Comparison of ENCODE assay signal across 11 cellular contexts in the genomic region with DNA sequence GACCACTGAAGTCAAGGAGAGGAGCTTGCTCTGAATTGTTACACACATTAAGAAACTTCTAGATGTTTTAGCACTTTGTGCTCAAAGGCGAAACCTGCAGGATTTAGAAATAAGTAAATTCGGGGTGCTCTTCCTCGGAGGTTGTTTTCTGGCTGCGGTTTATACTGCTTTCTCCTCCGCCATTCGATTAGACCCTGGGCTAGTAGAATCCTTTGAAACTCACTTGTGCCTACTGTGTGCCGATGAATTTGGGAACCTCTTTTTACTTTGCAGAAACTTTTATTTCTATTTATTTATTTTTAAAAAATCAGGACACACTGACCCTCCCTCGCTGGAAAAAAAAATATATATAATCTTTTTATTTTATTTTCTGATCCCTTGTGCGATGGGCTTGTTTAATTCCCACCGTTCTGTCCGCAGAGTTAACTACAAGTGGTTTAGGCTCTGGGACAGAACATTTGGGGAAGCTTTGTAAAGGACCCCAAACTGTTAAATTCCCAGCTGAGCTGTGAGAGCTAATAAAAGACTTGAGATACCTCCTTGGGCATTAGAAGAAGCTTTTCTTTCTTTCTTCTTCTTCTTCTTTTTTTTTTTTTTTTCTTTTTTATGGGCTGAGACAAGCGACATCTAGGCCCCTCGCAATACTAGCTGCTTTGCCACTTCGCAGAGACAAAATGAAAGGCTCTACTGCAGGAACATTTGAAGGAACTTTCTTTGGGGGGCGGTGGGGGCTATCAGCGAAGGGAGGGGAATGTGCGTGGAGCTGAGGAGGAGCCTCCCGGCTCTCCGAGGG. TPM values are rescaled to one million over a fixed set of nuclear protein-coding genes. Genes with fewer than 3 reads are reported as not detected.
DNase-seq lines count a peak whose midpoint lies in the region; ATAC-seq, FAIRE-seq and TF ChIP-seq lines count a peak whose summit lies in the region.
"Had no signal": no experiment of that assay in that cellular context is flagged by ENCODE, and none has a peak within 500 bp of the region (broad histone marks: within the 10 kb centered on the region; RNA-seq: fewer than 3 reads in every experiment).

No MANE protein-coding gene starts in this region.

- H3K36me3 ChIP-seq in MM.1S (replicated peaks; ENCODE audit: insufficient read depth, low read length) (0 out of 2 replicates have a peak, but pooled peaks cover 5% of the 10 kb centered on the region), duodenal mucosa (ENCODE audit: control insufficient read depth in 1 of 2, insufficient read depth in 2 of 2, low read length in 2 of 2) (no peaks in the 10 kb centered on the region), mesendoderm (ENCODE audit: control insufficient read depth, insufficient read depth, low read length) (no peaks in the 10 kb centered on the region)

- H3K4me1 ChIP-seq in MM.1S (ENCODE audit: low read length) (no peaks in the 10 kb centered on the region), duodenal mucosa (ENCODE audit: control insufficient read depth in 1 of 2, insufficient read depth in 2 of 2, low read length in 2 of 2) (peaks cover 2 to 11% of the 10 kb centered on the region in 2 donors), mesendoderm (ENCODE audit: control insufficient read depth, low read depth, low read length) (peaks cover 2% of the 10 kb centered on the region)

- H2BK15ac ChIP-seq in mesendoderm (replicated peaks; ENCODE audit: low read depth): no peak overlapping the region

- no CpG with 5 or more reads among the region's 19 CpGs for WGBS in mesendoderm (ENCODE audit: extremely low coverage, insufficient coverage, low lambda C conversion rate)

- TF ChIP-seq CTCF in MM.1S (IDR thresholded peaks at IDR 0.05; ENCODE audit: low read length): no peak

- H3K27me3 ChIP-seq in MM.1S (replicated peaks; ENCODE audit: insufficient read depth, low read length) (no peaks in the 10 kb centered on the region), duodenal mucosa (ENCODE audit: control insufficient read depth in 1 of 2, insufficient read depth in 2 of 2, low read length in 2 of 2) (peaks cover 40 to 85% of the 10 kb centered on the region in 2 donors), mesendoderm (ENCODE audit: insufficient read depth, low read length, poor library complexity) (peaks cover 58% of the 10 kb centered on the region)

- H4K20me1 ChIP-seq in MM.1S (ENCODE audit: insufficient read depth, low read length): no peaks in the 10 kb centered on the region

- H4K8ac ChIP-seq in mesendoderm (ENCODE audit: low read depth, low read length): no peak overlapping the region

- no peak overlapping the region for H2AFZ ChIP-seq in MM.1S (ENCODE audit: low read length)

- peak overlapping the region; percentile 87 for H3K4me2 ChIP-seq in MM.1S (ENCODE audit: low read depth, low read length)
- H3K4me2 ChIP-seq in mesendoderm (ENCODE audit: low read length): peak overlapping the region; percentile 32

- H3K18ac ChIP-seq in mesendoderm (ENCODE audit: low read length): no peak overlapping the region

- H3K4me3 ChIP-seq in MM.1S (ENCODE audit: low read length) (peak overlapping the region; percentile 82), duodenal mucosa (ENCODE audit: low read depth in 1 of 2, low read length in 2 of 2) (peak overlapping the region; percentile 62 to 76), mesendoderm (ENCODE audit: low read length) (no peak overlapping the region)

- ATAC-seq in HG03196 (IDR thresholded peaks at IDR 0.05; ENCODE audit: unreplicated experiment) (no peak), GM18870 (IDR thresholded peaks at IDR 0.05; ENCODE audit: unreplicated experiment) (no peak)
- ATAC-seq: natural killer cell had no signal

- H3K27ac ChIP-seq in MM.1S (ENCODE audit: low read length) (peak overlapping the region; percentile 90), duodenal mucosa (ENCODE audit: low read depth, low read length) (peak overlapping the region; percentile 41), mesendoderm (ENCODE audit: low read depth, low read length) (no peak overlapping the region), temporal lobe (ENCODE audit: low read depth, low read length) (peak overlapping the region; percentile 63)

- peak overlapping the region; percentile 85 for H3K9ac ChIP-seq in MM.1S (ENCODE audit: low read length)
- peak overlapping the region; percentile 25 to 49 for H3K9ac ChIP-seq in duodenal mucosa (ENCODE audit: low read depth in 1 of 2, low read length in 2 of 2)
- H3K9ac ChIP-seq in mesendoderm (ENCODE audit: low read length): no peak overlapping the region

- H3K4ac ChIP-seq in mesendoderm (ENCODE audit: low read depth, low read length): no peak overlapping the region

- no peak for FAIRE-seq in GM19239 (lab: Jason Lieb, UNC)

- H3K79me2 ChIP-seq in MM.1S (ENCODE audit: low read length) (peaks cover 82% of the 10 kb centered on the region), mesendoderm (ENCODE audit: control insufficient read depth, insufficient read depth, low read length) (no peaks in the 10 kb centered on the region)

- H3F3A ChIP-seq in MM.1S (ENCODE audit: insufficient read depth, low read length): peaks cover 29% of the 10 kb centered on the region

- H3K9me3 ChIP-seq in MM.1S (replicated peaks; ENCODE audit: insufficient read depth, low read length) (no peaks in the 10 kb centered on the region), duodenal mucosa (ENCODE audit: control insufficient read depth in 1 of 2, low read length in 2 of 2) (no peaks in the 10 kb centered on the region)

- no peak overlapping the region for H3K23ac ChIP-seq in mesendoderm (ENCODE audit: low read length)

- H2BK120ac ChIP-seq in mesendoderm (ENCODE audit: low read depth, low read length): no peak overlapping the region

- DNase-seq in MM.1S: peak; percentile 36
- no peak for DNase-seq in mesendoderm
- DNase-seq in GM19239 (ENCODE audit: insufficient read length, low spot score): no peak
- no peak for DNase-seq in NCI-H2081 treated with DMSO at 0.1 percent for 48 hours (lab: John Stamatoyannopoulos, UW)
- DNase-seq: activated CD4-positive, CD25-positive, alpha-beta regulatory T cell treated with anti-CD3 and anti-CD28 coated beads, Interleukin-2, amount 50 U/mL, for 72 hours; dermis blood vessel endothelial cell; natural killer cell had no signal

- no peak overlapping the region for H2BK5ac ChIP-seq in mesendoderm (ENCODE audit: low read length)

- H3K56ac ChIP-seq in mesendoderm (ENCODE audit: low read length): peak overlapping the region; percentile 19

- no peak overlapping the region for H2AK5ac ChIP-seq in mesendoderm (ENCODE audit: low read length)

- H4K5ac ChIP-seq in mesendoderm (ENCODE audit: low read length): no peak overlapping the region

- no peaks in the 10 kb centered on the region for H3K9me2 ChIP-seq in MM.1S (replicated peaks; ENCODE audit: insufficient read depth, low read length)

- no peaks in the 10 kb centered on the region for H3K79me1 ChIP-seq in mesendoderm (ENCODE audit: low read length)

RNA-seq across cellular contexts. Expression of a gene that starts 3.8 kb away (rescaled TPM):
- polyA plus RNA-seq in mesendoderm (2013, experiment 1 of 2): 0.25 TPM
- polyA plus RNA-seq in mesendoderm (2013, experiment 2 of 2): 0.10 TPM
- 11.1 TPM for total RNA-seq in temporal lobe
